8 cellular contexts compared by ENCODE assay signal in the genomic region with DNA sequence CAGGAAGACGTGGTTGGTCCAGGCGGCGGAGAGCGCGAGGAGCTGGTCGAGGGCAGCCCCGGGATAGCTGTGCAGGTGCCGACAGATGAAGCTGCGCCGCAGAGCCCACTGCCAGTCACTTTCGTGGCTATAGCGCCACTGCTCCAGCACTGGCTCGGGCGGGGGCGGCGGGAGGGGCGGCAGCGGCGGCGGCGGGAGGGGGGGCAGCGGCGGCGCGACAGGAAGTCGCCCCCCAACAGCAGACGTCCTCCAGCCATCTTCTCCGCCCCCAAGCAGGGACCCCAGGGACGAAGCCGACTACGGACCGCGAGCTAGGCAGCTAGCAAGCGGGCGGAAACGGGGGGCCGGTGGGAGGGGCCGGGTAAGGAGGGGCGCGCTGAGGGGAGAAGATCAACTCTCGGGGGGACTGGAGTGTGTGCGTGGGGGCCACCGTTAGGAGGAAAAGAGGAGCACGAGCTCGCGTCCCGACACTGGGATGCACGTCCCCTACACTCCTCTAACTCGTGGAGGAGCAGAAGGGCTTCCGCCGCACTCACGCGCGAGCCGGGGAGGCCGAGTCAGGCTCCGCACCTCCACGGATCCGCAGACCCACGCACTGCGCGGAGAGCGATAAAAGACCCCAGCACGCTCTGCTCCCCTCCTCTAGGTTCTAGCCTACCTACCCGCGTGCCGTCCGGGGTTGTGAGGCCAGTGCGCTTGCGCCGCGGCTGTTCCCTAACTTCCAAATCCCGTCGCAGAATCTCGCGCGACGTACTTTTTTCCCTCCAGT. TPM values are rescaled to one million over a fixed set of nuclear protein-coding genes. Genes with fewer than 3 reads are reported as not detected.
A peak's percentile ranks its signal among the peaks of the same experiment; 100 is the strongest.
DNase-seq lines count a peak whose midpoint lies in the region; ATAC-seq, FAIRE-seq and TF ChIP-seq lines count a peak whose summit lies in the region.

A gene (minus strand): TSS at position 686 of the 769 bp plus-strand sequence.

- H3K27ac ChIP-seq in ascending aorta = peak within 1 kb of the TSS; percentile 69 to 79
- H3K27ac ChIP-seq in hepatocyte = peak within 1 kb of the TSS; percentile 91

- 45% methylated on average over 43 of the region's 78 CpGs for WGBS in hepatocyte (ENCODE audit: low lambda C conversion rate, missing lambda C conversion rate)

- peak within 1 kb of the TSS; percentile 91 for H3K27ac Mint-ChIP-seq in T-helper 17 cell

- no peaks in the 10 kb centered on the region for H3K27me3 Mint-ChIP-seq in T-helper 17 cell

- H2AFZ ChIP-seq in hepatocyte = peak within 1 kb of the TSS; percentile 78

- no peaks in the 10 kb centered on the region for H3K9me2 ChIP-seq in hepatocyte (replicated peaks; ENCODE audit: insufficient read depth)

- ATAC-seq in HG02588 (IDR thresholded peaks at IDR 0.05; ENCODE audit: unreplicated experiment) (peak; percentile 20), T-helper 17 cell (peak; percentile 85), sciatic nerve (peak; percentile 96)

- peaks cover 16% of the 10 kb centered on the region for H3K4me1 Mint-ChIP-seq in T-helper 17 cell

- TF ChIP-seq POLR2A in GM12891 (IDR thresholded peaks at IDR 0.05; ENCODE audit: low read depth, low read length) = peak; percentile 95

- peaks cover 34% of the 10 kb centered on the region for H3K79me2 ChIP-seq in hepatocyte

- H3K4me2 ChIP-seq in hepatocyte = peak within 1 kb of the TSS; percentile 83

- no peaks in the 10 kb centered on the region for H3K36me3 ChIP-seq in ascending aorta
- no peaks in the 10 kb centered on the region for H3K36me3 ChIP-seq in hepatocyte (replicated peaks; ENCODE audit: insufficient read depth, low read depth)

- peak; percentile 94 for FAIRE-seq in GM12891 (lab: Jason Lieb, UNC)

- no peak for TF ChIP-seq CTCF in ascending aorta (IDR thresholded peaks at IDR 0.05)
- TF ChIP-seq CTCF in hepatocyte (IDR thresholded peaks at IDR 0.05; ENCODE audit: poor library complexity) = no peak

- no peaks in the 10 kb centered on the region for H3K4me1 ChIP-seq in ascending aorta
- H3K4me1 ChIP-seq in hepatocyte (ENCODE audit: insufficient read depth) = no peaks in the 10 kb centered on the region

- H3K9me3 ChIP-seq in T-helper 17 cell (ENCODE audit: control insufficient read depth, low read length, poor library complexity, severe bottlenecking) (no peaks in the 10 kb centered on the region), ascending aorta (no peaks in the 10 kb centered on the region), hepatocyte (ENCODE audit: low read depth) (no peaks in the 10 kb centered on the region)

- H3K4me3 Mint-ChIP-seq in T-helper 17 cell = peak within 1 kb of the TSS; percentile 93

- intact Hi-C loops in ascending aorta (cut with DNase I) (loop anchor here (2.0 to 10.0 kb wide), 5 partner anchors 31 to 369 kb away; a partner anchor contains a TSS), sciatic nerve (cut with DNase I) (no loop called here)

- DNase-seq in GM12891 (ENCODE audit: insufficient read length, low spot score) (peak; percentile 54), NCI-H1092 (lab: John Stamatoyannopoulos, UW) (peak; percentile 92), T-helper 17 cell (peak; percentile 77 to 84 (median 81)), ascending aorta (ENCODE audit: low spot score in 2 of 2) (peak; percentile 68 to 95), hepatocyte (ENCODE audit: low spot score) (peak; percentile 93), sciatic nerve (ENCODE audit: low spot score) (peak; percentile 95), GF-D8 (lab: John Stamatoyannopoulos, UW) (no peak)

- no peaks in the 10 kb centered on the region for H3K27me3 ChIP-seq in ascending aorta
- no peaks in the 10 kb centered on the region for H3K27me3 ChIP-seq in hepatocyte

- H3K36me3 Mint-ChIP-seq in T-helper 17 cell (ENCODE audit: low read depth) = no peaks in the 10 kb centered on the region

- H3K4me3 ChIP-seq in ascending aorta = peak within 1 kb of the TSS; percentile 63 to 77
- H3K4me3 ChIP-seq in hepatocyte = peak within 1 kb of the TSS; percentile 46

- H4K20me1 ChIP-seq in hepatocyte (ENCODE audit: insufficient read depth, poor library complexity, severe bottlenecking) = peaks cover 4% of the 10 kb centered on the region

TF ChIP-seq in GM12891, 5 proteins besides CTCF, POLR2A, EP300 and RAD21:
- TF ChIP-seq PAX5 (IDR thresholded peaks at IDR 0.05; ENCODE audit: insufficient read depth, low read length, severe bottlenecking) (no peak), SPI1 (IDR thresholded peaks at IDR 0.05; ENCODE audit: low read depth, low read length) (no peak), TAF1 (IDR thresholded peaks at IDR 0.05; ENCODE audit: low read depth, low read length) (peak; percentile 92), POU2F2 (IDR thresholded peaks at IDR 0.05; ENCODE audit: low read depth, low read length) (peak; percentile 42; the same call in 1 of the 2 replicates), POLR2AphosphoS5 (IDR thresholded peaks at IDR 0.05; ENCODE audit: low read depth, low read length) (peak; percentile 93)

RNA-seq across cellular contexts. Expression of the gene that starts here (rescaled TPM):
- polyA plus RNA-seq in GM12891 (2012; ENCODE audit: low read depth, missing spikeins) = 7.9 TPM
- 10 to 100 TPM in 1 of 2 donors, 1 to 10 TPM in 1; 9.9 to 10.8 TPM for total RNA-seq in T-helper 17 cell
- total RNA-seq in ascending aorta = 2.8 TPM
- 5.8 and 9.0 TPM in 2 replicates for total RNA-seq in hepatocyte
- polyA plus RNA-seq in hepatocyte = 2.4 and 3.0 TPM in 2 replicates
- total RNA-seq in sciatic nerve = 9.8 TPM

Comparison
In these comparisons a context has a peak if more than half of its experiments do, and no peak if none do; other contexts are left out.
1. ATAC-seq: peak in every context shown above with its lines; median percentile 96 in sciatic nerve; 85 in T-helper 17 cell; 20 in HG02588.